Comparison of ENCODE assay signal across 16 cellular contexts in the genomic region with DNA sequence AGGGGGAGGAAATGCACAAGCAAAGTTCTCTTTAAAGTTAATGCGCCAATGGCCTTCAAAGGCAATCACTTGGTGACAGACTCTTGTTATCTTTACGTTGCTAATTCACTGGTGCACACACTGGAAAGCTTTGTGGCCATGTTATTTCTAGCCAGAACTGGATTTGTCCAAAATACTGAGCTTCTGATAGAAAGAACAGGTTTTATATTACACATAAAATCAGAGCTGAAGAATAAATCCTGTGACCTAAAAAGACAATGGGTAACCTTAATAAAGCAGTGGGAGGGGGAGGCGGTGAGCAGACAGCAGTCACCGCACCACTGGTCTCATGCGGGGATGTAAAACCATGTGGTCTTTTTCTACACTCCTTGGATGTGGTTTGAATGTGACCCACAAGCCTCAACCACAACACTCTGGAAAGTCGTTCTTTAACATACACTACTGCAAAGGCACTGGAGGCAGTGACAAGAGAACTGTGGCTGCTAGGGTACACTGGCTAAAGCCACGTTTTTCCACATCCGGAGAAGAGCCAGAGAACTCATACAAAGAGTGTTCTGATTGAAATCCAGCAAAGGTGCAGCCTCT.
"Had no signal": no experiment of that assay in that cellular context is flagged by ENCODE, and none has a peak within 500 bp of the region (broad histone marks: within the 10 kb centered on the region; RNA-seq: fewer than 3 reads in every experiment).

No MANE protein-coding gene starts in this region.

- H3K4me1 ChIP-seq: colonic mucosa, stomach had no signal

- ATAC-seq: activated T-cell treated with anti-CD3 and anti-CD28 coated beads, Interleukin-2, amount 50 U/mL, for 72 hours; heart left ventricle had no signal

- H3K79me2 ChIP-seq: parathyroid adenoma had no signal

- H3K36me3 ChIP-seq: colonic mucosa, heart left ventricle, thoracic aorta had no signal

- DNase-seq: activated CD4-positive, alpha-beta T cell treated with anti-CD3 and anti-CD28 coated beads for 1 hour; activated CD4-positive, alpha-beta T cell treated with anti-CD3 and anti-CD28 coated beads, Interleukin-2, amount 50 U/mL, for 48 hours; activated CD8-positive, alpha-beta memory T cell treated with anti-CD3 and anti-CD28 coated beads, Interleukin-2, amount 50 U/mL, for 4 hours; activated T-cell treated with anti-CD3 and anti-CD28 coated beads, Interleukin-2, amount 50 U/mL, for 72 hours; caudate nucleus; colonic mucosa; effector CD4-positive, alpha-beta T cell; foreskin melanocyte; heart left ventricle; kidney; mesendoderm; stimulated activated CD4-positive, alpha-beta T cell treated with anti-CD3 and anti-CD28 coated beads, Interleukin-15, amount 100 ng/mL, for 24 hours; stimulated activated CD4-positive, alpha-beta T cell treated with anti-CD3 and anti-CD28 coated beads, Interleukin-4, amount 100 ng/mL, for 24 hours; stomach had no signal

- H3K4me3 ChIP-seq: colonic mucosa, heart left ventricle, stomach, thoracic aorta had no signal

- H3K9me3 ChIP-seq: colonic mucosa, heart left ventricle, stomach, thoracic aorta had no signal

- H3K27me3 ChIP-seq: colonic mucosa, heart left ventricle, stomach had no signal

- H3K9me3 Mint-ChIP-seq: activated T-cell treated with anti-CD3 and anti-CD28 coated beads, Interleukin-2, amount 50 U/mL, for 72 hours had no signal

- H3K9ac ChIP-seq: parathyroid adenoma had no signal

- H2AFZ ChIP-seq: parathyroid adenoma had no signal

- H3K27ac ChIP-seq: colonic mucosa, heart left ventricle, parathyroid adenoma, stomach, thoracic aorta had no signal

- H3K27ac Mint-ChIP-seq: activated T-cell treated with anti-CD3 and anti-CD28 coated beads, Interleukin-2, amount 50 U/mL, for 72 hours had no signal

- H3K4me3 Mint-ChIP-seq: activated T-cell treated with anti-CD3 and anti-CD28 coated beads, Interleukin-2, amount 50 U/mL, for 72 hours had no signal
